Comparison of ENCODE assay signal across 16 cellular contexts in genomic region chr11:40185793-40186192, GRCh38.
A peak's percentile ranks its signal among the peaks of the same experiment; 100 is the strongest.
DNase-seq lines count a peak whose midpoint lies in the region; ATAC-seq and TF ChIP-seq lines count a peak whose summit lies in the region.
"Had no signal": no experiment of that assay in that cellular context is flagged by ENCODE, and none has a peak within 500 bp of the region (broad histone marks: within the 10 kb centered on the region; RNA-seq: fewer than 3 reads in every experiment).

No MANE protein-coding gene starts in this region.

- peak; percentile 3 for DNase-seq in NCI-H82 (lab: John Stamatoyannopoulos, UW)
- DNase-seq in NCI-H82 treated with DMSO at 0.1 percent for 48 hours (lab: John Stamatoyannopoulos, UW; ENCODE audit: unreplicated experiment), result no peak
- DNase-seq in caudate nucleus (lab: John Stamatoyannopoulos, UW), result no peak
- DNase-seq in NCI-H2171 (lab: John Stamatoyannopoulos, UW), result no peak
- DNase-seq: CD4-positive, alpha-beta memory T cell; COR-L47; Karpas-422; MV-4-11; PC-9; SJCRH30 had no signal

- H3K4me1 Mint-ChIP-seq in nephron, result peaks cover 44% of the 10 kb centered on the region
- H3K4me1 Mint-ChIP-seq: CD4-positive, alpha-beta memory T cell had no signal

- TF ChIP-seq CTCF in nephron (IDR thresholded peaks at IDR 0.05; ENCODE audit: unreplicated experiment in 3 of 3), result no peak

- H3K27ac ChIP-seq in caudate nucleus (ENCODE audit: low read depth, low read length), result peak overlapping the region; percentile 97
- H3K27ac ChIP-seq: A549, PC-9, SJCRH30 had no signal

- H3K36me3 Mint-ChIP-seq in nephron (ENCODE audit: low read depth), result no peaks in the 10 kb centered on the region
- H3K36me3 Mint-ChIP-seq: CD4-positive, alpha-beta memory T cell had no signal

- no peaks in the 10 kb centered on the region for H3K27me3 Mint-ChIP-seq in nephron (ENCODE audit: low read depth)
- H3K27me3 Mint-ChIP-seq: CD4-positive, alpha-beta memory T cell had no signal

- no peaks in the 10 kb centered on the region for H3K9me3 Mint-ChIP-seq in nephron

- peak overlapping the region; percentile 23 to 87 (median 80) for H3K27ac Mint-ChIP-seq in nephron
- H3K27ac Mint-ChIP-seq: CD4-positive, alpha-beta memory T cell had no signal

- H3K4me3 Mint-ChIP-seq in nephron, result peak overlapping the region in 1 of 3 experiments; percentile 7
- H3K4me3 Mint-ChIP-seq: CD4-positive, alpha-beta memory T cell had no signal

- ATAC-seq in HG02970 (IDR thresholded peaks at IDR 0.05; ENCODE audit: low FRiP score, unreplicated experiment) (no peak), HG03280 (IDR thresholded peaks at IDR 0.05; ENCODE audit: unreplicated experiment) (no peak)
- ATAC-seq: A549, HepG2, Right ventricle myocardium inferior had no signal
